In genomic region chr19:2242811-2243210, GRCh38 we compare ENCODE assay signal across 1 cellular context.
TF ChIP-seq lines count a peak whose summit lies in the region.

No MANE protein-coding gene starts in this region.

TF ChIP-seq in A549, 52 proteins besides CTCF, POLR2A, EP300 and RAD21:
- TF ChIP-seq HDAC2 (IDR thresholded peaks at IDR 0.05) (no peak), ZFP36 (IDR thresholded peaks at IDR 0.05; ENCODE audit: borderline replicate concordance, partially characterized antibody) (peak; percentile 81), CEBPB (IDR thresholded peaks at IDR 0.05) (no peak), BHLHE40 (IDR thresholded peaks at IDR 0.05; ENCODE audit: low read depth, low read length) (no peak)
